Comparison of ENCODE assay signal across 10 cellular contexts in the genomic region with DNA sequence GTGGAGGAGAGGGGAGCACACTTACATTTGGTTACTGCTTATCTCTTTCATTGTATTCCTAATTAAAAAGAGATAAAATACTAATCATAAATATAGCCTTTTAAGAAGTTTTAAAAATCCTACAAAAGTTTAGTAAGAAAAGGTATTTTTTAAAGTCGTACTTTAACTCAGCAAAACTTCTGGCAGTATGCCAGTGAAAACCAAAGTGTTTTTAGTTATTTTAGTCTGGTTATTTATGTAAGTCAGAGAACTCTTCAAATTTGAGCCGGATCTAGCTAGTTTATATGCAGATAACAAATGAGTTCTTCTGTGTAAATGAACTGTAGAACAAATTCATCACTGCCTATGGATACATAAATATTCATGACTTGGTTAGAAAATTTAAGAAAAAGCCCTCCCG. TPM values are rescaled to one million over a fixed set of nuclear protein-coding genes. Genes with fewer than 3 reads are reported as not detected.
DNase-seq lines count a peak whose midpoint lies in the region; ATAC-seq and TF ChIP-seq lines count a peak whose summit lies in the region.
"Had no signal": no experiment of that assay in that cellular context is flagged by ENCODE, and none has a peak within 500 bp of the region (broad histone marks: within the 10 kb centered on the region; RNA-seq: fewer than 3 reads in every experiment).

No MANE protein-coding gene starts in this region.

- no peaks in the 10 kb centered on the region for H3K9me2 ChIP-seq in hepatocyte (replicated peaks; ENCODE audit: insufficient read depth)

- H3K27me3 ChIP-seq in hepatocyte (no peaks in the 10 kb centered on the region), Peyer's patch (no peaks in the 10 kb centered on the region)

- H3K4me3 ChIP-seq in GM12864 (ENCODE audit: low read depth, low read length): peak overlapping the region; percentile 39; the same call in 1 of the 2 replicates
- H3K4me3 ChIP-seq in hepatocyte: no peak overlapping the region
- no peak overlapping the region for H3K4me3 ChIP-seq in Peyer's patch

- H3K36me3 ChIP-seq in hepatocyte (replicated peaks; ENCODE audit: insufficient read depth, low read depth) (no peaks in the 10 kb centered on the region), Peyer's patch (peaks cover 0 to 10% (median 0%) of the 10 kb centered on the region in 3 donors)

- H3K4me2 ChIP-seq in hepatocyte: no peak overlapping the region

- ATAC-seq in GM21381 (IDR thresholded peaks at IDR 0.05; ENCODE audit: unreplicated experiment) (peak; percentile 12), HG03520 (IDR thresholded peaks at IDR 0.05; ENCODE audit: unreplicated experiment) (peak; percentile 9), HG03354 (IDR thresholded peaks at IDR 0.05; ENCODE audit: poor library complexity, severe bottlenecking, unreplicated experiment) (no peak), GM21717 (IDR thresholded peaks at IDR 0.05; ENCODE audit: unreplicated experiment) (no peak)

- H4K20me1 ChIP-seq in hepatocyte (ENCODE audit: insufficient read depth, poor library complexity, severe bottlenecking): no peaks in the 10 kb centered on the region

- H3K9me3 ChIP-seq in hepatocyte (ENCODE audit: low read depth) (no peaks in the 10 kb centered on the region), Peyer's patch (no peaks in the 10 kb centered on the region)

- no peak overlapping the region for H2AFZ ChIP-seq in hepatocyte

- TF ChIP-seq CTCF in GM12864 (IDR thresholded peaks at IDR 0.05; ENCODE audit: low read depth, low read length, missing control alignments): no peak
- no peak for TF ChIP-seq CTCF in hepatocyte (IDR thresholded peaks at IDR 0.05; ENCODE audit: poor library complexity)
- no peak for TF ChIP-seq CTCF in Peyer's patch (IDR thresholded peaks at IDR 0.05)

- H3K27ac ChIP-seq in hepatocyte (no peak overlapping the region), Peyer's patch (no peak overlapping the region)

- no peaks in the 10 kb centered on the region for H3K79me2 ChIP-seq in hepatocyte

- H3K4me1 ChIP-seq in hepatocyte (ENCODE audit: insufficient read depth) (peaks cover 9% of the 10 kb centered on the region), Peyer's patch (no peaks in the 10 kb centered on the region)

- DNase-seq in GM12864 (ENCODE audit: low read depth): no peak
- DNase-seq in hepatocyte (ENCODE audit: low spot score): peak; percentile 5
- no peak for DNase-seq in activated effector memory CD4-positive, alpha-beta T cell treated with Interleukin-2 at 50 U/mL for 16 hours
- no peak for DNase-seq in Peyer's patch
- DNase-seq: anterior cingulate cortex, NCI-H82 had no signal

- 66% methylated on average over 3 of the region's 3 CpGs for WGBS in hepatocyte (ENCODE audit: low lambda C conversion rate, missing lambda C conversion rate)

- no peak for TF ChIP-seq POLR2A in Peyer's patch (IDR thresholded peaks at IDR 0.05)

RNA-seq across cellular contexts. Expression of gene ANKDD1B, which starts 36.5 kb away (rescaled TPM):
- total RNA-seq in hepatocyte: 1.4 and 4.7 TPM in 2 replicates
- polyA plus RNA-seq in hepatocyte: 0.71 and 2.3 TPM in 2 replicates
- 1 to 10 TPM in 2 of 4 donors, not detected in 2; 3.2 to 5.0 TPM for total RNA-seq in Peyer's patch

Comparison
In these comparisons a context has a peak if more than half of its experiments do, and no peak if none do; other contexts are left out.
1. ATAC-seq: peak in GM21381 (single experiment) and HG03520 (single experiment); none in HG03354 (single experiment) and GM21717 (single experiment).